In genomic region chr15:40873625-40874561, GRCh38 we compare ENCODE assay signal across 1 cellular context.
TF ChIP-seq lines count a peak whose summit lies in the region.

Gene RHOV, minus strand, starts transcription at chr15:40874234. Its CDS starts 95 bp downstream, at chr15:40874139.

TF ChIP-seq in K562, 482 proteins besides CTCF, POLR2A, EP300 and RAD21 (continued from another document and continues in another):
- peak; percentile 71 for TF ChIP-seq MGA (IDR thresholded peaks at IDR 0.05)
- no peak for TF ChIP-seq ZNF551 (CRISPR knock-in tag; IDR thresholded peaks at IDR 0.05)
- no peak for TF ChIP-seq MAFF (IDR thresholded peaks at IDR 0.05; ENCODE audit: low read length)
- TF ChIP-seq REST (CRISPR knock-in tag; IDR thresholded peaks at IDR 0.05; ENCODE audit: low read depth): no peak
- 0 out of 2 replicates have a peak, but pooled peaks have one; percentile 20 for TF ChIP-seq ATF7 (IDR thresholded peaks at IDR 0.05)
- peak; percentile 62 for TF ChIP-seq EP400 (IDR thresholded peaks at IDR 0.05)
- TF ChIP-seq HLTF (IDR thresholded peaks at IDR 0.05): no peak
- no peak for TF ChIP-seq TBL1XR1 (IDR thresholded peaks at IDR 0.05; ENCODE audit: low read length in 2 of 2)
- TF ChIP-seq FOSL1 (tag; conservative IDR thresholded peaks at IDR 0.05): no peak
- no peak for TF ChIP-seq TSC22D4 (tag; IDR thresholded peaks at IDR 0.05)
- 0 out of 2 replicates have a peak, but pooled peaks have one; percentile 9 for TF ChIP-seq SMC3 (conservative IDR thresholded peaks at IDR 0.05; ENCODE audit: insufficient read depth, low read depth, low read length)
- no peak for TF ChIP-seq BCL6 (CRISPR knock-in tag; IDR thresholded peaks at IDR 0.05)
- no peak for TF ChIP-seq CGGBP1 (CRISPR knock-in tag; IDR thresholded peaks at IDR 0.05)
- no peak for TF ChIP-seq PTBP1 (IDR thresholded peaks at IDR 0.05; ENCODE audit: low read depth, low read length)
- TF ChIP-seq DPF2 (IDR thresholded peaks at IDR 0.05): no peak
- no peak for TF ChIP-seq CBX3 (IDR thresholded peaks at IDR 0.05; ENCODE audit: borderline replicate concordance in 1 of 2, low read length in 2 of 2)
- TF ChIP-seq TAF1 (IDR thresholded peaks at IDR 0.05; ENCODE audit: control insufficient read depth, extremely low read depth, insufficient read depth, low read length, severe bottlenecking): no peak
- no peak for TF ChIP-seq ZBTB40 (IDR thresholded peaks at IDR 0.05)
- no peak for TF ChIP-seq ZBTB40 (CRISPR knock-in tag; IDR thresholded peaks at IDR 0.05)
- no peak for TF ChIP-seq NFIX (CRISPR knock-in tag; IDR thresholded peaks at IDR 0.05; ENCODE audit: low read depth)
- TF ChIP-seq ZNF609 (CRISPR knock-in tag; IDR thresholded peaks at IDR 0.05; ENCODE audit: borderline replicate concordance): no peak
